In genomic region chr17:38741853-38742421, GRCh38 we compare ENCODE assay signal across 9 cellular contexts. TPM values are rescaled to one million over a fixed set of nuclear protein-coding genes. Genes with fewer than 3 reads are reported as not detected.
DNase-seq lines count a peak whose midpoint lies in the region; ATAC-seq and TF ChIP-seq lines count a peak whose summit lies in the region.
"Had no signal": no experiment of that assay in that cellular context is flagged by ENCODE, and none has a peak within 500 bp of the region (broad histone marks: within the 10 kb centered on the region; RNA-seq: fewer than 3 reads in every experiment).

No MANE protein-coding gene starts in this region.

- DNase-seq in HT-29 (ENCODE audit: low spot score) (peak; percentile 65), astrocyte of the spinal cord (ENCODE audit: low read depth, low spot score) (peak; percentile 70), left lobe of liver (ENCODE audit: low spot score) (peak; percentile 81), middle frontal gyrus (ENCODE audit: extremely low spot score, low spot score) (no peak), KG1 (lab: John Stamatoyannopoulos, UW) (no peak)
- DNase-seq in stimulated activated effector memory CD8-positive, alpha-beta T cell treated with anti-CD3 and anti-CD28 coated beads, Interleukin-12 subunit alpha, Interleukin-12 subunit beta, amount 100 ng/mL, for 72 hours (ENCODE audit: low spot score in 2 of 2), result no peak
- DNase-seq: GF-D8 had no signal

- H3K4me3 ChIP-seq in astrocyte of the spinal cord (ENCODE audit: low read depth, low read length), result no peak overlapping the region

- H3K9me3 Mint-ChIP-seq in stimulated activated effector memory CD8-positive, alpha-beta T cell treated with anti-CD3 and anti-CD28 coated beads, Interleukin-12 subunit alpha, Interleukin-12 subunit beta, amount 100 ng/mL, for 72 hours, result no peaks in the 10 kb centered on the region

- in situ Hi-C loops in astrocyte of the spinal cord (cut with HindIII; ENCODE audit: low sequenced_read_pairs), result no loop called here

- no peaks in the 10 kb centered on the region for H3K36me3 Mint-ChIP-seq in stimulated activated effector memory CD8-positive, alpha-beta T cell treated with anti-CD3 and anti-CD28 coated beads, Interleukin-12 subunit alpha, Interleukin-12 subunit beta, amount 100 ng/mL, for 72 hours

- peak; percentile 89 for ATAC-seq in left lobe of liver
- no peak for ATAC-seq in stimulated activated effector memory CD8-positive, alpha-beta T cell treated with anti-CD3 and anti-CD28 coated beads, Interleukin-12 subunit alpha, Interleukin-12 subunit beta, amount 100 ng/mL, for 72 hours
- ATAC-seq in GM19463 (IDR thresholded peaks at IDR 0.05; ENCODE audit: unreplicated experiment), result no peak
- no peak for ATAC-seq in HG03108 (IDR thresholded peaks at IDR 0.05; ENCODE audit: unreplicated experiment)

- peaks cover 24% of the 10 kb centered on the region for H3K4me1 Mint-ChIP-seq in stimulated activated effector memory CD8-positive, alpha-beta T cell treated with anti-CD3 and anti-CD28 coated beads, Interleukin-12 subunit alpha, Interleukin-12 subunit beta, amount 100 ng/mL, for 72 hours

- H3K27ac Mint-ChIP-seq in stimulated activated effector memory CD8-positive, alpha-beta T cell treated with anti-CD3 and anti-CD28 coated beads, Interleukin-12 subunit alpha, Interleukin-12 subunit beta, amount 100 ng/mL, for 72 hours, result peak overlapping the region; percentile 12

- no peak overlapping the region for H3K4me3 Mint-ChIP-seq in stimulated activated effector memory CD8-positive, alpha-beta T cell treated with anti-CD3 and anti-CD28 coated beads, Interleukin-12 subunit alpha, Interleukin-12 subunit beta, amount 100 ng/mL, for 72 hours

- TF ChIP-seq CTCF in astrocyte of the spinal cord (IDR thresholded peaks at IDR 0.05; ENCODE audit: low read depth, low read length), result no peak

RNA-seq across cellular contexts. Expression of gene PCGF2, which starts 6.2 kb away (rescaled TPM):
- 8.7 and 18.9 TPM in 2 replicates for total RNA-seq in HT-29 (2014; rRNA removed; shearing (Covaris generic))
- 4.4 TPM for total RNA-seq in left lobe of liver

RNA-seq across cellular contexts. Expression of gene PSMB3, which starts 10.6 kb away (rescaled TPM):
- 828 and 837 TPM in 2 replicates for total RNA-seq in HT-29 (2014; rRNA removed; shearing (Covaris generic))
- 98.2 TPM for total RNA-seq in left lobe of liver

RNA-seq across cellular contexts. Expression of gene CISD3, which starts 11.8 kb away (rescaled TPM):
- total RNA-seq in HT-29 (2014; rRNA removed; shearing (Covaris generic)), result 54.0 and 100 TPM in 2 replicates
- total RNA-seq in left lobe of liver, result 81.9 TPM

RNA-seq across cellular contexts. Expression of gene MLLT6, which starts 36.9 kb away (rescaled TPM):
- total RNA-seq in HT-29 (2014; rRNA removed; shearing (Covaris generic)), result 219 and 252 TPM in 2 replicates
- total RNA-seq in left lobe of liver, result 29.5 TPM

RNA-seq across cellular contexts. Expression of gene PIP4K2B, which starts 57.4 kb away (rescaled TPM):
- total RNA-seq in HT-29 (2014; rRNA removed; shearing (Covaris generic)), result 39.6 and 62.1 TPM in 2 replicates
- total RNA-seq in left lobe of liver, result 19.8 TPM

Comparison
In these comparisons a context has a peak if more than half of its experiments do, and no peak if none do; other contexts are left out.
1. DNase-seq: peak in HT-29 (single experiment), astrocyte of the spinal cord (single experiment) and left lobe of liver (single experiment); none in stimulated activated effector memory CD8-positive, alpha-beta T cell treated with anti-CD3 and anti-CD28 coated beads, Interleukin-12 subunit alpha, Interleukin-12 subunit beta, amount 100 ng/mL, for 72 hours (0 of 2), middle frontal gyrus (single experiment) and KG1 (single experiment).